In the genomic region with DNA sequence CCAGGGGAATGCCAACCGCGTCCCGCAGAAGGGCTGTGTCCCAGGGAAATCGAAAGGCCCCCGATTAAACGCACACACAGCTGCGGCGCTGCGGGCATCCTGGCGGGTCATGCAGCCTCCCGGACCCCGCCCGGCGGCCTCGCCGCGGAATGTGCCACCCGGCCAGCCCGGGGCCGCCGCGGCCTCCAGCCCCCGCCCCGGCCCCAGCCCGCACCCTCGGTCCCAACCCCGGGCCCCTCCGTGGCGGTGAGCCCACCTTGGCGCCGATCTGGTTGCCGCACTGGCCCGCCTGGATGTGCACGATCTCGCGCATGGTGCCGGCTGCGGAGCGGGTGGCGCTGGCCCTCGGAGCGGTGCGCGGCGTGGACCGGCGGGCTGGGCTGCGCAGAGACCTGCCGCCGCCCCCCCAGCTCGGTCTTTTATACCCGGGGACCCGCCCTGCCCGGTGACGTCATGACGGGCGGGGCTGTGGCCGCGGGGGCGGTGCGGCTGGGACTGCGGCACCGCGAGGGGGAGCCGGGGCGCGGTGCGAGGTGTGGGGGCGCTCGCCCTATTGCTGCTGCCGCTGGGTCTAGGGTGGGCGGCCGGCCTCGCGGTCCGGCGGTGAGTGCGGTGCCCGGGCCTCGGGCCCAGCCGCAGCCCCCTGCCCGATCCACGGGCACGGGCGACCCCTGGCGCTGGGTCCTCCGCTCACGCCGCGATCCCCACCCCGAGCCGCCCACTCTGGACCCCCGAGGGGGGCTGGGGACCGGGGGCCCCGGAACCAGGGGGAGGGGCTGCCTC, we compare ENCODE assay signal across 1 cellular context.
TF ChIP-seq lines count a peak whose summit lies in the region.

A gene (minus strand): TSS at position 394 of the 783 bp plus-strand sequence. CDS start 81 bp downstream, at position 313.

TF ChIP-seq in HepG2, 621 proteins besides CTCF, POLR2A, EP300 and RAD21 (continued from another document and continues in another):
- TF ChIP-seq, protein P1, sequence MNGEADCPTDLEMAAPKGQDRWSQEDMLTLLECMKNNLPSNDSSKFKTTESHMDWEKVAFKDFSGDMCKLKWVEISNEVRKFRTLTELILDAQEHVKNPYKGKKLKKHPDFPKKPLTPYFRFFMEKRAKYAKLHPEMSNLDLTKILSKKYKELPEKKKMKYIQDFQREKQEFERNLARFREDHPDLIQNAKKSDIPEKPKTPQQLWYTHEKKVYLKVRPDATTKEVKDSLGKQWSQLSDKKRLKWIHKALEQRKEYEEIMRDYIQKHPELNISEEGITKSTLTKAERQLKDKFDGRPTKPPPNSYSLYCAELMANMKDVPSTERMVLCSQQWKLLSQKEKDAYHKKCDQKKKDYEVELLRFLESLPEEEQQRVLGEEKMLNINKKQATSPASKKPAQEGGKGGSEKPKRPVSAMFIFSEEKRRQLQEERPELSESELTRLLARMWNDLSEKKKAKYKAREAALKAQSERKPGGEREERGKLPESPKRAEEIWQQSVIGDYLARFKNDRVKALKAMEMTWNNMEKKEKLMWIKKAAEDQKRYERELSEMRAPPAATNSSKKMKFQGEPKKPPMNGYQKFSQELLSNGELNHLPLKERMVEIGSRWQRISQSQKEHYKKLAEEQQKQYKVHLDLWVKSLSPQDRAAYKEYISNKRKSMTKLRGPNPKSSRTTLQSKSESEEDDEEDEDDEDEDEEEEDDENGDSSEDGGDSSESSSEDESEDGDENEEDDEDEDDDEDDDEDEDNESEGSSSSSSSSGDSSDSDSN (CRISPR knock-in tag; IDR thresholded peaks at IDR 0.05): peak; percentile 62; the same call in 1 of the 2 replicates
- no peak for TF ChIP-seq ZNF17 (CRISPR knock-in tag; IDR thresholded peaks at IDR 0.05)
- TF ChIP-seq TEAD2 (CRISPR knock-in tag; IDR thresholded peaks at IDR 0.05): no peak
- TF ChIP-seq, protein P2, sequence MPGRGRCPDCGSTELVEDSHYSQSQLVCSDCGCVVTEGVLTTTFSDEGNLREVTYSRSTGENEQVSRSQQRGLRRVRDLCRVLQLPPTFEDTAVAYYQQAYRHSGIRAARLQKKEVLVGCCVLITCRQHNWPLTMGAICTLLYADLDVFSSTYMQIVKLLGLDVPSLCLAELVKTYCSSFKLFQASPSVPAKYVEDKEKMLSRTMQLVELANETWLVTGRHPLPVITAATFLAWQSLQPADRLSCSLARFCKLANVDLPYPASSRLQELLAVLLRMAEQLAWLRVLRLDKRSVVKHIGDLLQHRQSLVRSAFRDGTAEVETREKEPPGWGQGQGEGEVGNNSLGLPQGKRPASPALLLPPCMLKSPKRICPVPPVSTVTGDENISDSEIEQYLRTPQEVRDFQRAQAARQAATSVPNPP (CRISPR knock-in tag; IDR thresholded peaks at IDR 0.05): 0 out of 2 replicates have a peak, but pooled peaks have one; percentile 52
- peak; percentile 97 for TF ChIP-seq ZSCAN21 (CRISPR knock-in tag; IDR thresholded peaks at IDR 0.05; ENCODE audit: borderline replicate concordance)
- TF ChIP-seq AGO2 (optimal IDR thresholded peaks at IDR 0.05; ENCODE audit: low read depth, low read length): peak; percentile 32
- TF ChIP-seq RXRB (CRISPR knock-in tag; IDR thresholded peaks at IDR 0.05; ENCODE audit: borderline replicate concordance): peak; percentile 53
- TF ChIP-seq ZNF350 (CRISPR knock-in tag; IDR thresholded peaks at IDR 0.05; ENCODE audit: borderline replicate concordance, low read depth): no peak
- TF ChIP-seq SRSF1 (optimal IDR thresholded peaks at IDR 0.05; ENCODE audit: low read depth, low read length): no peak
- no peak; the same call in 1 of the 2 replicates for TF ChIP-seq TCF7 (IDR thresholded peaks at IDR 0.05; ENCODE audit: low read depth)
- TF ChIP-seq, protein P3, sequence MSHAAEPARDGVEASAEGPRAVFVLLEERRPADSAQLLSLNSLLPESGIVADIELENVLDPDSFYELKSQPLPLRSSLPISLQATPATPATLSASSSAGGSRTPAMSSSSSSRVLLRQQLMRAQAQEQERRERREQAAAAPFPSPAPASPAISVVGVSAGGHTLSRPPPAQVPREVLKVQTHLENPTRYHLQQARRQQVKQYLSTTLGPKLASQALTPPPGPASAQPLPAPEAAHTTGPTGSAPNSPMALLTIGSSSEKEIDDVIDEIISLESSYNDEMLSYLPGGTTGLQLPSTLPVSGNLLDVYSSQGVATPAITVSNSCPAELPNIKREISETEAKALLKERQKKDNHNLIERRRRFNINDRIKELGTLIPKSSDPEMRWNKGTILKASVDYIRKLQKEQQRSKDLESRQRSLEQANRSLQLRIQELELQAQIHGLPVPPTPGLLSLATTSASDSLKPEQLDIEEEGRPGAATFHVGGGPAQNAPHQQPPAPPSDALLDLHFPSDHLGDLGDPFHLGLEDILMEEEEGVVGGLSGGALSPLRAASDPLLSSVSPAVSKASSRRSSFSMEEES (CRISPR knock-in tag; IDR thresholded peaks at IDR 0.05): peak; percentile 51
- TF ChIP-seq KDM4B (CRISPR knock-in tag; IDR thresholded peaks at IDR 0.05): no peak
- TF ChIP-seq, protein P4, sequence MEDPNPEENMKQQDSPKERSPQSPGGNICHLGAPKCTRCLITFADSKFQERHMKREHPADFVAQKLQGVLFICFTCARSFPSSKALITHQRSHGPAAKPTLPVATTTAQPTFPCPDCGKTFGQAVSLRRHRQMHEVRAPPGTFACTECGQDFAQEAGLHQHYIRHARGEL (CRISPR knock-in tag; IDR thresholded peaks at IDR 0.05): no peak
- TF ChIP-seq ZNF562 (CRISPR knock-in tag; IDR thresholded peaks at IDR 0.05; ENCODE audit: borderline replicate concordance): no peak
- 0 out of 2 replicates have a peak, but pooled peaks have one; percentile 36 for TF ChIP-seq ZNF543 (CRISPR knock-in tag; IDR thresholded peaks at IDR 0.05)
- TF ChIP-seq ZNF776 (CRISPR knock-in tag; IDR thresholded peaks at IDR 0.05): peak; percentile 92; the same call in 1 of the 2 replicates
- no peak for TF ChIP-seq LCORL (IDR thresholded peaks at IDR 0.05)
- TF ChIP-seq LCORL (CRISPR knock-in tag; IDR thresholded peaks at IDR 0.05): peak; percentile 49; the same call in 1 of the 2 replicates
- no peak; the same call in 1 of the 2 replicates for TF ChIP-seq NCOA2 (CRISPR knock-in tag; IDR thresholded peaks at IDR 0.05)
- TF ChIP-seq SAFB2 (CRISPR knock-in tag; IDR thresholded peaks at IDR 0.05; ENCODE audit: borderline replicate concordance, low read depth): peak; percentile 58; the same call in 1 of the 2 replicates
- peak; percentile 12 for TF ChIP-seq ZNF501 (CRISPR knock-in tag; IDR thresholded peaks at IDR 0.05)
- TF ChIP-seq, protein P5, sequence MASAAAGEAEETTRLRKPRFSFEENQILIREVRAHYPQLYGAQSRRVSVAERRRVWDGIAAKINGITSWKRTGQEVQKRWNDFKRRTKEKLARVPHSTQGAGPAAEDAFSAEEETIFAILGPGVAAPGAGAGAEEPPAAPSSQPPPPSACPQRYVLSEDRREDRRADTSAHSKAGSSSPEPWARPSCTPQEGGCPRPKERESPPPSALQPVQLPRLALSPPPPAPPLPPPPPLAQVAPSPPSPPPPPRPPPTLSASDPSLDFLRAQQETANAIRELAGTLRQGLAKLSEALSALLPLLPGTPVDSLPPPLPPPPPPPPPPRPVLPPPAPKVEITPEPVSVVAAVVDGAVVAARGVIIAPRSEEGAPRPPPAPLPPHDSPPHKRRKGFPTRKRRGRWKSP (CRISPR knock-in tag; IDR thresholded peaks at IDR 0.05): peak; percentile 75; the same call in 1 of the 2 replicates
- TF ChIP-seq, protein P6, sequence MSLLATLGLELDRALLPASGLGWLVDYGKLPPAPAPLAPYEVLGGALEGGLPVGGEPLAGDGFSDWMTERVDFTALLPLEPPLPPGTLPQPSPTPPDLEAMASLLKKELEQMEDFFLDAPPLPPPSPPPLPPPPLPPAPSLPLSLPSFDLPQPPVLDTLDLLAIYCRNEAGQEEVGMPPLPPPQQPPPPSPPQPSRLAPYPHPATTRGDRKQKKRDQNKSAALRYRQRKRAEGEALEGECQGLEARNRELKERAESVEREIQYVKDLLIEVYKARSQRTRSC (CRISPR knock-in tag; IDR thresholded peaks at IDR 0.05; ENCODE audit: low read depth): 0 out of 2 replicates have a peak, but pooled peaks have one; percentile 62
- no peak for TF ChIP-seq NPAS2 (CRISPR knock-in tag; IDR thresholded peaks at IDR 0.05; ENCODE audit: borderline replicate concordance)
- TF ChIP-seq, protein P7, sequence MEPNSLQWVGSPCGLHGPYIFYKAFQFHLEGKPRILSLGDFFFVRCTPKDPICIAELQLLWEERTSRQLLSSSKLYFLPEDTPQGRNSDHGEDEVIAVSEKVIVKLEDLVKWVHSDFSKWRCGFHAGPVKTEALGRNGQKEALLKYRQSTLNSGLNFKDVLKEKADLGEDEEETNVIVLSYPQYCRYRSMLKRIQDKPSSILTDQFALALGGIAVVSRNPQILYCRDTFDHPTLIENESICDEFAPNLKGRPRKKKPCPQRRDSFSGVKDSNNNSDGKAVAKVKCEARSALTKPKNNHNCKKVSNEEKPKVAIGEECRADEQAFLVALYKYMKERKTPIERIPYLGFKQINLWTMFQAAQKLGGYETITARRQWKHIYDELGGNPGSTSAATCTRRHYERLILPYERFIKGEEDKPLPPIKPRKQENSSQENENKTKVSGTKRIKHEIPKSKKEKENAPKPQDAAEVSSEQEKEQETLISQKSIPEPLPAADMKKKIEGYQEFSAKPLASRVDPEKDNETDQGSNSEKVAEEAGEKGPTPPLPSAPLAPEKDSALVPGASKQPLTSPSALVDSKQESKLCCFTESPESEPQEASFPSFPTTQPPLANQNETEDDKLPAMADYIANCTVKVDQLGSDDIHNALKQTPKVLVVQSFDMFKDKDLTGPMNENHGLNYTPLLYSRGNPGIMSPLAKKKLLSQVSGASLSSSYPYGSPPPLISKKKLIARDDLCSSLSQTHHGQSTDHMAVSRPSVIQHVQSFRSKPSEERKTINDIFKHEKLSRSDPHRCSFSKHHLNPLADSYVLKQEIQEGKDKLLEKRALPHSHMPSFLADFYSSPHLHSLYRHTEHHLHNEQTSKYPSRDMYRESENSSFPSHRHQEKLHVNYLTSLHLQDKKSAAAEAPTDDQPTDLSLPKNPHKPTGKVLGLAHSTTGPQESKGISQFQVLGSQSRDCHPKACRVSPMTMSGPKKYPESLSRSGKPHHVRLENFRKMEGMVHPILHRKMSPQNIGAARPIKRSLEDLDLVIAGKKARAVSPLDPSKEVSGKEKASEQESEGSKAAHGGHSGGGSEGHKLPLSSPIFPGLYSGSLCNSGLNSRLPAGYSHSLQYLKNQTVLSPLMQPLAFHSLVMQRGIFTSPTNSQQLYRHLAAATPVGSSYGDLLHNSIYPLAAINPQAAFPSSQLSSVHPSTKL (CRISPR knock-in tag; IDR thresholded peaks at IDR 0.05): peak; percentile 74; the same call in 1 of the 2 replicates
- peak; percentile 95 for TF ChIP-seq ARHGAP35 (CRISPR knock-in tag; IDR thresholded peaks at IDR 0.05; ENCODE audit: borderline replicate concordance)
- TF ChIP-seq, protein P8, sequence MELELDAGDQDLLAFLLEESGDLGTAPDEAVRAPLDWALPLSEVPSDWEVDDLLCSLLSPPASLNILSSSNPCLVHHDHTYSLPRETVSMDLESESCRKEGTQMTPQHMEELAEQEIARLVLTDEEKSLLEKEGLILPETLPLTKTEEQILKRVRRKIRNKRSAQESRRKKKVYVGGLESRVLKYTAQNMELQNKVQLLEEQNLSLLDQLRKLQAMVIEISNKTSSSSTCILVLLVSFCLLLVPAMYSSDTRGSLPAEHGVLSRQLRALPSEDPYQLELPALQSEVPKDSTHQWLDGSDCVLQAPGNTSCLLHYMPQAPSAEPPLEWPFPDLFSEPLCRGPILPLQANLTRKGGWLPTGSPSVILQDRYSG (CRISPR knock-in tag; IDR thresholded peaks at IDR 0.05): no peak
- peak; percentile 50; the same call in 1 of the 2 replicates for TF ChIP-seq BRCA1 (CRISPR knock-in tag; IDR thresholded peaks at IDR 0.05)
- peak; percentile 31; the same call in 1 of the 2 replicates for TF ChIP-seq CEBPG (CRISPR knock-in tag; IDR thresholded peaks at IDR 0.05)
- TF ChIP-seq NFATC3 (CRISPR knock-in tag; IDR thresholded peaks at IDR 0.05): no peak
- TF ChIP-seq IKZF1 (IDR thresholded peaks at IDR 0.05): no peak
- TF ChIP-seq, protein P9, sequence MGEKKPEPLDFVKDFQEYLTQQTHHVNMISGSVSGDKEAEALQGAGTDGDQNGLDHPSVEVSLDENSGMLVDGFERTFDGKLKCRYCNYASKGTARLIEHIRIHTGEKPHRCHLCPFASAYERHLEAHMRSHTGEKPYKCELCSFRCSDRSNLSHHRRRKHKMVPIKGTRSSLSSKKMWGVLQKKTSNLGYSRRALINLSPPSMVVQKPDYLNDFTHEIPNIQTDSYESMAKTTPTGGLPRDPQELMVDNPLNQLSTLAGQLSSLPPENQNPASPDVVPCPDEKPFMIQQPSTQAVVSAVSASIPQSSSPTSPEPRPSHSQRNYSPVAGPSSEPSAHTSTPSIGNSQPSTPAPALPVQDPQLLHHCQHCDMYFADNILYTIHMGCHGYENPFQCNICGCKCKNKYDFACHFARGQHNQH (CRISPR knock-in tag; IDR thresholded peaks at IDR 0.05): peak; percentile 83
- TF ChIP-seq CCDC6 (CRISPR knock-in tag; IDR thresholded peaks at IDR 0.05): peak; percentile 93
- TF ChIP-seq ZBTB21 (CRISPR knock-in tag; IDR thresholded peaks at IDR 0.05): no peak
- TF ChIP-seq ZNF564 (CRISPR knock-in tag; IDR thresholded peaks at IDR 0.05): peak; percentile 78; the same call in 1 of the 2 replicates
- peak; percentile 71 for TF ChIP-seq SKI (IDR thresholded peaks at IDR 0.05; ENCODE audit: partially characterized antibody)
- TF ChIP-seq POGZ (CRISPR knock-in tag; IDR thresholded peaks at IDR 0.05): peak; percentile 78
- no peak for TF ChIP-seq FOXA1 (IDR thresholded peaks at IDR 0.05)
- TF ChIP-seq FOXA1 (CRISPR knock-in tag; IDR thresholded peaks at IDR 0.05): 0 out of 2 replicates have a peak, but pooled peaks have one; percentile 31
- no peak for TF ChIP-seq TRIM24 (CRISPR knock-in tag; IDR thresholded peaks at IDR 0.05)
- TF ChIP-seq MAFG (CRISPR knock-in tag; IDR thresholded peaks at IDR 0.05): no peak
- peak; percentile 87 for TF ChIP-seq MAZ (IDR thresholded peaks at IDR 0.05; ENCODE audit: borderline replicate concordance, low read depth, low read length)
- peak; percentile 97 for TF ChIP-seq MAZ (CRISPR knock-in tag; IDR thresholded peaks at IDR 0.05; ENCODE audit: low read depth)
- TF ChIP-seq, protein P10, sequence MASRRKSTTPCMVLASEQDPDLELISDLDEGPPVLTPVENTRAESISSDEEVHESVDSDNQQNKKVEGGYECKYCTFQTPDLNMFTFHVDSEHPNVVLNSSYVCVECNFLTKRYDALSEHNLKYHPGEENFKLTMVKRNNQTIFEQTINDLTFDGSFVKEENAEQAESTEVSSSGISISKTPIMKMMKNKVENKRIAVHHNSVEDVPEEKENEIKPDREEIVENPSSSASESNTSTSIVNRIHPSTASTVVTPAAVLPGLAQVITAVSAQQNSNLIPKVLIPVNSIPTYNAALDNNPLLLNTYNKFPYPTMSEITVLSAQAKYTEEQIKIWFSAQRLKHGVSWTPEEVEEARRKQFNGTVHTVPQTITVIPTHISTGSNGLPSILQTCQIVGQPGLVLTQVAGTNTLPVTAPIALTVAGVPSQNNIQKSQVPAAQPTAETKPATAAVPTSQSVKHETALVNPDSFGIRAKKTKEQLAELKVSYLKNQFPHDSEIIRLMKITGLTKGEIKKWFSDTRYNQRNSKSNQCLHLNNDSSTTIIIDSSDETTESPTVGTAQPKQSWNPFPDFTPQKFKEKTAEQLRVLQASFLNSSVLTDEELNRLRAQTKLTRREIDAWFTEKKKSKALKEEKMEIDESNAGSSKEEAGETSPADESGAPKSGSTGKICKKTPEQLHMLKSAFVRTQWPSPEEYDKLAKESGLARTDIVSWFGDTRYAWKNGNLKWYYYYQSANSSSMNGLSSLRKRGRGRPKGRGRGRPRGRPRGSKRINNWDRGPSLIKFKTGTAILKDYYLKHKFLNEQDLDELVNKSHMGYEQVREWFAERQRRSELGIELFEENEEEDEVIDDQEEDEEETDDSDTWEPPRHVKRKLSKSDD (CRISPR knock-in tag; IDR thresholded peaks at IDR 0.05; ENCODE audit: low read depth): peak; percentile 92
- TF ChIP-seq FOSL2 (CRISPR knock-in tag; IDR thresholded peaks at IDR 0.05): peak; percentile 59
- TF ChIP-seq ZFP82 (CRISPR knock-in tag; IDR thresholded peaks at IDR 0.05; ENCODE audit: borderline replicate concordance): peak; percentile 97; the same call in 1 of the 2 replicates
- no peak for TF ChIP-seq ZBTB42 (CRISPR knock-in tag; IDR thresholded peaks at IDR 0.05)
- TF ChIP-seq STAT5B (CRISPR knock-in tag; IDR thresholded peaks at IDR 0.05): no peak
